Comparison of ENCODE assay signal across 27 cellular contexts in the genomic region with DNA sequence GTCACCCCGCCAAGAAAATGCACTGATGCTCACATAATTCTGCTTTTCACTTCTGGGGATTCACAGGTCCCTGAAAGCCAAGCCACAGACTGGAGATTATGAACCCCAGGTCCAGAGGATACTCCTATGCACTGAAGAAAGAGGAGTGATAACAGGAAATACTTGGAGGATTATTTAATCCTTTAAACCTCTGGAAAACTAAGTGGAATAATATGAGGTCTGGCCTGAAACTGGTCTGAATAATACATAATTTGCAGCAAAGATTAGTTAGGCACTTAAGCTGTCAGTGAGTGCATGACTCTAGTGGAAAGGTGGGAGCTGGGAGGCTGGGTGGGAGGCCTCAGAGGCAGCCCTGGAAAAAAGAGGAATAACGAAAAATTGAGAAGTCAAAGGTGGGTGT. TPM values are rescaled to one million over a fixed set of nuclear protein-coding genes. Genes with fewer than 3 reads are reported as not detected.
DNase-seq lines count a peak whose midpoint lies in the region; ATAC-seq and TF ChIP-seq lines count a peak whose summit lies in the region.
"Had no signal": no experiment of that assay in that cellular context is flagged by ENCODE, and none has a peak within 500 bp of the region (broad histone marks: within the 10 kb centered on the region; RNA-seq: fewer than 3 reads in every experiment).

No MANE protein-coding gene starts in this region.

- no peaks in the 10 kb centered on the region for H3K27me3 Mint-ChIP-seq in activated naive CD4-positive, alpha-beta T cell treated with anti-CD3 and anti-CD28 coated beads, Interleukin-2, amount 50 U/mL, for 24 hours
- H3K27me3 Mint-ChIP-seq in GM23338 (ENCODE audit: insufficient read depth, low read depth, poor library complexity) (peaks cover 3% of the 10 kb centered on the region), nephron (ENCODE audit: low read depth) (no peaks in the 10 kb centered on the region), progenitor cell of endocrine pancreas (no peaks in the 10 kb centered on the region)
- H3K27me3 Mint-ChIP-seq: activated CD4-positive, alpha-beta T cell treated with anti-CD3 and anti-CD28 coated beads for 36 hours; activated T-cell treated with anti-CD3 and anti-CD28 coated beads, Interleukin-2, amount 50 U/mL, for 24 hours; effector memory CD8-positive, alpha-beta T cell had no signal

- no peak overlapping the region for H3K4me2 ChIP-seq in GM23338

- ATAC-seq in GM23338 = no peak
- ATAC-seq: activated CD4-positive, alpha-beta T cell treated with anti-CD3 and anti-CD28 coated beads for 36 hours; effector memory CD8-positive, alpha-beta T cell; esophagus mucosa; gastroesophageal sphincter; lower lobe of right lung; mucosa of descending colon had no signal

- no peaks in the 10 kb centered on the region for H3K36me3 Mint-ChIP-seq in activated naive CD4-positive, alpha-beta T cell treated with anti-CD3 and anti-CD28 coated beads, Interleukin-2, amount 50 U/mL, for 24 hours
- peaks cover 3% of the 10 kb centered on the region; the same call in 2 of the 3 replicates for H3K36me3 Mint-ChIP-seq in GM23338 (ENCODE audit: low read depth)
- no peaks in the 10 kb centered on the region for H3K36me3 Mint-ChIP-seq in nephron (ENCODE audit: low read depth)
- no peaks in the 10 kb centered on the region for H3K36me3 Mint-ChIP-seq in progenitor cell of endocrine pancreas (ENCODE audit: insufficient read depth)

- H3K79me2 ChIP-seq in GM23338 (replicated peaks; ENCODE audit: insufficient read depth) = peaks cover 20% of the 10 kb centered on the region

- no peaks in the 10 kb centered on the region for H3K9me3 ChIP-seq in tibial nerve
- H3K9me3 ChIP-seq: gastroesophageal sphincter, lower lobe of right lung, mucosa of descending colon, Peyer's patch had no signal

- no peaks in the 10 kb centered on the region for H3K27me3 ChIP-seq in GM23338 (ENCODE audit: insufficient read depth)
- no peaks in the 10 kb centered on the region for H3K27me3 ChIP-seq in tibial nerve
- H3K27me3 ChIP-seq: gastroesophageal sphincter, Peyer's patch had no signal

- 75 to 86% methylated on average over 2 of the region's 2 CpGs for WGBS in tibial nerve, 2 donors

- no peak for DNase-seq in activated naive CD4-positive, alpha-beta T cell treated with Interleukin-2 at 50 U/mL for 16 hours
- no peak for DNase-seq in GM23338 (ENCODE audit: low spot score)
- peak; percentile 75 for DNase-seq in amniotic epithelial cell (ENCODE audit: low read depth)
- DNase-seq in progenitor cell of endocrine pancreas (ENCODE audit: low spot score, unreplicated experiment) = no peak
- DNase-seq in tibial nerve (ENCODE audit: low spot score in 2 of 2) = no peak
- DNase-seq in CD1c-positive myeloid dendritic cell (ENCODE audit: extremely low spot score) = no peak
- DNase-seq: activated CD4-positive, alpha-beta T cell treated with anti-CD3 and anti-CD28 coated beads for 36 hours; activated CD8-positive, alpha-beta memory T cell treated with anti-CD3 and anti-CD28 coated beads for 24 hours; activated T-cell treated with anti-CD3 and anti-CD28 coated beads, Interleukin-2, amount 50 U/mL, for 24 hours; amygdala; effector memory CD8-positive, alpha-beta T cell; lower lobe of right lung; mucosa of descending colon; NCI-H187; NCI-H69; Peyer's patch; stimulated activated CD4-positive, alpha-beta T cell treated with anti-CD3 and anti-CD28 coated beads, Interleukin-1b, Interleukin-23, amount 100 ng/mL, for 48 hours had no signal

- H4K20me1 ChIP-seq in GM23338 (replicated peaks; ENCODE audit: insufficient read depth) = no peaks in the 10 kb centered on the region

- H3K4me1 ChIP-seq in GM23338 (ENCODE audit: insufficient read depth) (peaks cover 28% of the 10 kb centered on the region), tibial nerve (no peaks in the 10 kb centered on the region)
- H3K4me1 ChIP-seq: gastroesophageal sphincter, lower lobe of right lung, Peyer's patch had no signal

- H3K9me2 ChIP-seq in GM23338 (ENCODE audit: insufficient read depth) = no peaks in the 10 kb centered on the region

- TF ChIP-seq POLR2A in tibial nerve (IDR thresholded peaks at IDR 0.05) = no peak

- no peak overlapping the region for H3K4me3 Mint-ChIP-seq in activated naive CD4-positive, alpha-beta T cell treated with anti-CD3 and anti-CD28 coated beads, Interleukin-2, amount 50 U/mL, for 24 hours
- H3K4me3 Mint-ChIP-seq in GM23338 (no peak overlapping the region), nephron (no peak overlapping the region), progenitor cell of endocrine pancreas (ENCODE audit: low read depth) (no peak overlapping the region)
- H3K4me3 Mint-ChIP-seq: activated CD4-positive, alpha-beta T cell treated with anti-CD3 and anti-CD28 coated beads for 36 hours; activated T-cell treated with anti-CD3 and anti-CD28 coated beads, Interleukin-2, amount 50 U/mL, for 24 hours; effector memory CD8-positive, alpha-beta T cell; T-helper 1 cell treated with Interleukin-12 subunit alpha and Interleukin-12 subunit beta and Interleukin-4 antibody, amounts not matched to agents 30 μg/mL and 1 μg/mL, for 36 hours had no signal

- peak overlapping the region; percentile 53 for H3K27ac Mint-ChIP-seq in activated naive CD4-positive, alpha-beta T cell treated with anti-CD3 and anti-CD28 coated beads, Interleukin-2, amount 50 U/mL, for 24 hours
- H3K27ac Mint-ChIP-seq in GM23338 = peak overlapping the region; percentile 6; the same call in 1 of the 2 replicates
- peak overlapping the region; percentile 20 to 47 (median 32) for H3K27ac Mint-ChIP-seq in nephron
- H3K27ac Mint-ChIP-seq in progenitor cell of endocrine pancreas = no peak overlapping the region
- H3K27ac Mint-ChIP-seq: activated T-cell treated with anti-CD3 and anti-CD28 coated beads, Interleukin-2, amount 50 U/mL, for 24 hours; effector memory CD8-positive, alpha-beta T cell; T-helper 1 cell treated with Interleukin-12 subunit alpha and Interleukin-12 subunit beta and Interleukin-4 antibody, amounts not matched to agents 30 μg/mL and 1 μg/mL, for 36 hours had no signal

- H3K4me3 ChIP-seq in GM23338 = no peak overlapping the region
- no peak overlapping the region for H3K4me3 ChIP-seq in tibial nerve
- H3K4me3 ChIP-seq: coronary artery, gastroesophageal sphincter, lower lobe of right lung, mucosa of descending colon, Peyer's patch, skin epidermis had no signal

- H3K36me3 ChIP-seq in GM23338 (ENCODE audit: insufficient read depth) = no peaks in the 10 kb centered on the region
- no peaks in the 10 kb centered on the region for H3K36me3 ChIP-seq in tibial nerve
- H3K36me3 ChIP-seq: gastroesophageal sphincter, lower lobe of right lung, Peyer's patch had no signal

- no peaks in the 10 kb centered on the region for H3F3A ChIP-seq in GM23338 (replicated peaks; ENCODE audit: low read depth)

- H3K4me1 Mint-ChIP-seq in activated naive CD4-positive, alpha-beta T cell treated with anti-CD3 and anti-CD28 coated beads, Interleukin-2, amount 50 U/mL, for 24 hours = peaks cover 56% of the 10 kb centered on the region
- H3K4me1 Mint-ChIP-seq in GM23338 (peaks cover 31% of the 10 kb centered on the region), nephron (peaks cover 43% of the 10 kb centered on the region), progenitor cell of endocrine pancreas (ENCODE audit: low read depth) (no peaks in the 10 kb centered on the region)

- no peak overlapping the region for H2AFZ ChIP-seq in GM23338

- no peaks in the 10 kb centered on the region for H3K9me3 Mint-ChIP-seq in activated naive CD4-positive, alpha-beta T cell treated with anti-CD3 and anti-CD28 coated beads, Interleukin-2, amount 50 U/mL, for 24 hours
- no peaks in the 10 kb centered on the region; the same call in 2 of the 3 replicates for H3K9me3 Mint-ChIP-seq in GM23338
- no peaks in the 10 kb centered on the region for H3K9me3 Mint-ChIP-seq in nephron
- no peaks in the 10 kb centered on the region for H3K9me3 Mint-ChIP-seq in progenitor cell of endocrine pancreas (ENCODE audit: low read depth)
- H3K9me3 Mint-ChIP-seq: activated T-cell treated with anti-CD3 and anti-CD28 coated beads, Interleukin-2, amount 50 U/mL, for 24 hours; effector memory CD8-positive, alpha-beta T cell; T-helper 1 cell treated with Interleukin-12 subunit alpha and Interleukin-12 subunit beta and Interleukin-4 antibody, amounts not matched to agents 30 μg/mL and 1 μg/mL, for 36 hours had no signal

- H3K27ac ChIP-seq in GM23338 (ENCODE audit: low read depth) (no peak overlapping the region), tibial nerve (no peak overlapping the region)
- H3K27ac ChIP-seq: 22Rv1, coronary artery, gastroesophageal sphincter, HL-60, lower lobe of right lung, Peyer's patch, skin epidermis had no signal

- TF ChIP-seq CTCF in GM23338 (conservative IDR thresholded peaks at IDR 0.05; ENCODE audit: low read depth in 2 of 2) (no peak), nephron (IDR thresholded peaks at IDR 0.05; ENCODE audit: unreplicated experiment in 3 of 3) (no peak), progenitor cell of endocrine pancreas (IDR thresholded peaks at IDR 0.05; ENCODE audit: unreplicated experiment) (no peak), tibial nerve (IDR thresholded peaks at IDR 0.05) (no peak)

- TF ChIP-seq EP300 in tibial nerve (IDR thresholded peaks at IDR 0.05) = no peak

TF ChIP-seq in GM23338, 12 proteins besides CTCF, POLR2A, EP300 and RAD21:
- TF ChIP-seq ZNF331 (CRISPR knock-in tag; IDR thresholded peaks at IDR 0.05; ENCODE audit: low read depth) = no peak
- TF ChIP-seq EZH2 (IDR thresholded peaks at IDR 0.05; ENCODE audit: low read depth, unreplicated experiment) = no peak
TF ChIP-seq in GM23338: peak in this region for 0.

RNA-seq across cellular contexts. Expression of gene MARCHF3, which starts 45.7 kb away (rescaled TPM):
- total RNA-seq in GM23338 (2014; rRNA removed; shearing (Covaris generic)) = 12.5 and 12.7 TPM in 2 replicates
- 7.0 and 8.7 TPM in 2 replicates for polyA plus RNA-seq in GM23338 (2016; fragmentation: Nextera tagmentation; extraction: Ambion mirVana)
- 10.3 and 11.6 TPM in 2 replicates for total RNA-seq in progenitor cell of endocrine pancreas
- 1 to 10 TPM; 1.8 to 8.7 (median 4.7) TPM for total RNA-seq in tibial nerve
- total RNA-seq: G401 had no signal
